8 cellular contexts compared by ENCODE assay signal in the genomic region with DNA sequence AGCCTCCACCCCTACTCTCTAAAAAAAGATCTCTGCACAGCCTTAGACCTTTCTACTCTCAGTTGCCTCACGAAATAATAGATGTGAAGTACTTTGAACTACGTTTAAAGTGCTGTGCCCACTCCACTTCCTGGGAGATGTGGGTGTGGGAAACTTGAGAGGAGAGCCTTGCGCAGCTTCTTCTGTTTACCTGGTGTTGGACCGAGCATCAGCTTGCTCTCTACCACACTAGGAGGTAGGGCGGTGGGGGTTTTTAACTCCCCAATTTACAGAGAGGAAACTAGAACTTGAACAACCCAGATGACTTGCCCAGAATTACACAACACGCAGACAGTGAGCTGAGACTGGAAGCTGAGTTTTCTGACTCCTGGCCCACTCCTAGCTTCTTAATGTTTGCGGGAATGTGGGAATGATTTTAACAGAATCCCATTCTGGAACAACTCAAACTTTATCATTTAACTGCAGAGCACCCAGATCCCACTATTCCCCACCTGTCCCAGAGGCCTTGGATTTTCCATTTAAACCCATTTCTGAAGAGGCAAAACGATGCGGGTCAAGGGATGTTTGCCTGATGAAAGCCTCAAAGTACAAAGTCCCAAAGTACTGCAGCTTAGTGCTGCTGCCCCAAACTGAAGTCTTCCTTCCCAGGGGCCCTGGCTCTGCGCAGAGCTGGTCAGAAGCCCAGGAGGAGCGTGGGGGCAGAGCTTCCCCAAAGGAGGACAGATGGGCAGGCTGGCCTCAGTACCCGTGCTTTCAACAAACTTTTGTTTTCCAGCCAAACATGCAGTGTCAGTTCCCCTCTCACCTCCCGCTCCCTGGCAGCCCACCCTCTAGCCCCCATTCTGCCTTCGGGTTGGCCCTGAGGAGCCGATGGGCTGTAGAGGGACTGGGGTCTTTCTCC. TPM values are rescaled to one million over a fixed set of nuclear protein-coding genes. Genes with fewer than 3 reads are reported as not detected.
DNase-seq lines count a peak whose midpoint lies in the region; ATAC-seq and TF ChIP-seq lines count a peak whose summit lies in the region.

No MANE protein-coding gene starts in this region.

- peaks cover 23% of the 10 kb centered on the region for H3K36me3 Mint-ChIP-seq in central memory CD8-positive, alpha-beta T cell (ENCODE audit: insufficient read depth)

- H3K9me2 ChIP-seq in DOHH2 (replicated peaks; ENCODE audit: control insufficient read depth, low read length): no peaks in the 10 kb centered on the region
- H3K9me2 ChIP-seq in PC-9 (ENCODE audit: insufficient read depth): no peaks in the 10 kb centered on the region

- H3K9ac ChIP-seq in OCI-LY3 (ENCODE audit: low read length): peak overlapping the region; percentile 74

- H3K27ac ChIP-seq in DOHH2 (ENCODE audit: low read depth, low read length): peak overlapping the region; percentile 100
- peak overlapping the region; percentile 84 for H3K27ac ChIP-seq in OCI-LY3 (ENCODE audit: low read length)
- H3K27ac ChIP-seq in neutrophil: peak overlapping the region; percentile 94
- no peak overlapping the region for H3K27ac ChIP-seq in RWPE1
- no peak overlapping the region for H3K27ac ChIP-seq in PC-9

- H3K4me2 ChIP-seq in DOHH2 (ENCODE audit: low read length) (peak overlapping the region; percentile 99), OCI-LY3 (ENCODE audit: low read length) (peak overlapping the region; percentile 80), PC-9 (no peak overlapping the region)

- POLR2A ChIA-PET in RWPE1 (lab: Yijun Ruan, JAX; ENCODE audit: low non-redundant PET) (no interaction called here), PC-9 (lab: Charles Lee; ENCODE audit: unreplicated experiment) (no interaction called here)

- peaks cover 93% of the 10 kb centered on the region for H3K4me1 ChIP-seq in DOHH2 (ENCODE audit: control insufficient read depth, low read length)
- H3K4me1 ChIP-seq in OCI-LY3 (ENCODE audit: low read length): peaks cover 86% of the 10 kb centered on the region
- peaks cover 79 to 82% of the 10 kb centered on the region in 2 experiments for H3K4me1 ChIP-seq in neutrophil (ENCODE audit: control insufficient read depth in 1 of 2, insufficient read depth in 1 of 2, low read depth in 1 of 2, low read length in 1 of 2)
- H3K4me1 ChIP-seq in PC-9 (replicated peaks; ENCODE audit: insufficient read depth): peaks cover 13% of the 10 kb centered on the region

- peak overlapping the region; percentile 77 for H3K4me3 Mint-ChIP-seq in central memory CD8-positive, alpha-beta T cell

- no peaks in the 10 kb centered on the region for H3K27me3 ChIP-seq in DOHH2 (ENCODE audit: control insufficient read depth, low read length)
- H3K27me3 ChIP-seq in OCI-LY3 (ENCODE audit: low read depth, low read length): no peaks in the 10 kb centered on the region
- no peaks in the 10 kb centered on the region for H3K27me3 ChIP-seq in neutrophil
- peaks cover 22% of the 10 kb centered on the region; the same call in 1 of the 2 replicates for H3K27me3 ChIP-seq in PC-9 (ENCODE audit: insufficient read depth, low read depth)

- H2AFZ ChIP-seq in OCI-LY3 (ENCODE audit: low read depth, low read length): 0 out of 2 replicates have a peak overlapping the region, but pooled peaks have one; percentile 13
- H2AFZ ChIP-seq in PC-9: no peak overlapping the region

- H3K9me3 ChIP-seq in DOHH2 (ENCODE audit: control insufficient read depth, insufficient read depth, low read length) (no peaks in the 10 kb centered on the region), OCI-LY3 (ENCODE audit: insufficient read depth, low read length) (no peaks in the 10 kb centered on the region; the same call in 1 of the 2 replicates), neutrophil (no peaks in the 10 kb centered on the region), PC-9 (ENCODE audit: insufficient read depth, low read depth) (no peaks in the 10 kb centered on the region)

- H3F3A ChIP-seq in DOHH2 (ENCODE audit: control insufficient read depth, insufficient read depth) (peaks cover 59% of the 10 kb centered on the region), PC-9 (ENCODE audit: insufficient read depth, low read depth) (peaks cover 6% of the 10 kb centered on the region; the same call in 1 of the 2 replicates)

- CTCF ChIA-PET in RWPE1 (lab: Yijun Ruan, JAX) (interaction anchor here (0.6 to 4.7 kb wide), 5 partner anchors 14 to 1177 kb away, joined by 3 to 40 read pairs (median 3); no protein-coding TSS in a partner anchor), PC-9 (lab: Charles Lee) (no interaction called here)

- H3K79me2 ChIP-seq in DOHH2 (ENCODE audit: control insufficient read depth, low read length) (peaks cover 22% of the 10 kb centered on the region), OCI-LY3 (ENCODE audit: low read length) (no peaks in the 10 kb centered on the region), PC-9 (ENCODE audit: low read depth) (no peaks in the 10 kb centered on the region)

- intact Hi-C loops in PC-9 (cut with micrococcal nuclease; ENCODE audit: unreplicated experiment): loop anchor here (5.0 kb wide), 1 partner anchor 287 kb away; no protein-coding TSS in a partner anchor

- DNase-seq in central memory CD8-positive, alpha-beta T cell (ENCODE audit: low spot score in 2 of 2): peak in 1 of 2 donors; percentile 50
- DNase-seq in RWPE1 (ENCODE audit: low spot score) (no peak), PC-9 (no peak), T1000 (lab: John Stamatoyannopoulos, UW) (no peak)

- no peaks in the 10 kb centered on the region for H3K27me3 Mint-ChIP-seq in central memory CD8-positive, alpha-beta T cell

- TF ChIP-seq CTCF in DOHH2 (IDR thresholded peaks at IDR 0.05; ENCODE audit: low read depth, low read length, poor library complexity, severe bottlenecking): no peak
- no peak for TF ChIP-seq CTCF in OCI-LY3 (IDR thresholded peaks at IDR 0.05; ENCODE audit: low read depth, low read length)
- TF ChIP-seq CTCF in neutrophil (IDR thresholded peaks at IDR 0.05): no peak
- TF ChIP-seq CTCF in RWPE1 (conservative IDR thresholded peaks at IDR 0.05; ENCODE audit: low read depth): no peak
- TF ChIP-seq CTCF in PC-9 (conservative IDR thresholded peaks at IDR 0.05): no peak

- ATAC-seq in central memory CD8-positive, alpha-beta T cell (replicated peaks; ENCODE audit: extremely low read depth, poor library complexity, severe bottlenecking): no peak
- ATAC-seq in GM18520 (IDR thresholded peaks at IDR 0.05; ENCODE audit: unreplicated experiment): no peak

- peaks cover 6% of the 10 kb centered on the region; the same call in 1 of the 2 replicates for H3K36me3 ChIP-seq in DOHH2 (ENCODE audit: control insufficient read depth, low read length)
- H3K36me3 ChIP-seq in OCI-LY3 (replicated peaks; ENCODE audit: low read depth, low read length): no peaks in the 10 kb centered on the region
- H3K36me3 ChIP-seq in neutrophil: no peaks in the 10 kb centered on the region
- H3K36me3 ChIP-seq in PC-9 (ENCODE audit: low read depth): no peaks in the 10 kb centered on the region

- no TSS peak for BruUV-seq in PC-9 (replicated peaks; lab: Mats Ljungman, UMichigan)

- no peaks in the 10 kb centered on the region for H4K20me1 ChIP-seq in DOHH2 (ENCODE audit: control insufficient read depth, insufficient read depth, low read depth, low read length)
- H4K20me1 ChIP-seq in OCI-LY3 (ENCODE audit: insufficient read depth, low read length): no peaks in the 10 kb centered on the region
- no peaks in the 10 kb centered on the region for H4K20me1 ChIP-seq in PC-9 (ENCODE audit: insufficient read depth)

- H3K4me3 ChIP-seq in DOHH2 (ENCODE audit: low read length) (peak overlapping the region; percentile 83), OCI-LY3 (ENCODE audit: low read length) (peak overlapping the region; percentile 73), neutrophil (ENCODE audit: low read depth in 1 of 2, low read length in 1 of 2) (peak overlapping the region in 1 of 2 experiments; percentile 21), PC-9 (no peak overlapping the region)

- H3K9me3 Mint-ChIP-seq in central memory CD8-positive, alpha-beta T cell: no peaks in the 10 kb centered on the region

- H3K27ac Mint-ChIP-seq in central memory CD8-positive, alpha-beta T cell (ENCODE audit: low read depth): peak overlapping the region; percentile 97

- peaks cover 91% of the 10 kb centered on the region for H3K4me1 Mint-ChIP-seq in central memory CD8-positive, alpha-beta T cell

RNA-seq across cellular contexts. Expression of gene BTG2, which starts 19.0 kb away (rescaled TPM):
- total RNA-seq in PC-9 (2021): 11.1 and 13.8 TPM in 2 replicates

RNA-seq across cellular contexts. Expression of gene FMOD, which starts 26.6 kb away (rescaled TPM):
- total RNA-seq in PC-9 (2021): not detected in 2 replicates

Comparison
In these comparisons a context has a peak if more than half of its experiments do, and no peak if none do; other contexts are left out.
1. H3K27ac ChIP-seq: peak in DOHH2 (single experiment), OCI-LY3 (single experiment) and neutrophil (single experiment); none in RWPE1 (single experiment) and PC-9 (single experiment).